In genomic region chr4:169439244-169439643, GRCh38 we compare ENCODE assay signal across 17 cellular contexts.
A peak's percentile ranks its signal among the peaks of the same experiment; 100 is the strongest.
DNase-seq lines count a peak whose midpoint lies in the region; ATAC-seq, FAIRE-seq and TF ChIP-seq lines count a peak whose summit lies in the region.
"Had no signal": no experiment of that assay in that cellular context is flagged by ENCODE, and none has a peak within 500 bp of the region (broad histone marks: within the 10 kb centered on the region; RNA-seq: fewer than 3 reads in every experiment).

No MANE protein-coding gene starts in this region.

- H3K9me3 ChIP-seq in A549: 0 out of 3 replicates have a peak, but pooled peaks cover 2% of the 10 kb centered on the region
- peaks cover 17% of the 10 kb centered on the region for H3K9me3 ChIP-seq in mesenchymal stem cell (ENCODE audit: control insufficient read depth, low read length)
- H3K9me3 ChIP-seq: gastrocnemius medialis had no signal

- H3K18ac ChIP-seq in mesenchymal stem cell (ENCODE audit: low read depth in 1 of 2, low read length in 2 of 2): no peak overlapping the region

- H3K36me3 Mint-ChIP-seq in mesothelial cell of epicardium: peaks cover 18% of the 10 kb centered on the region

- POLR2A ChIA-PET in A549 (lab: Yijun Ruan, JAX): no interaction called here

- no peak for FAIRE-seq in A549 (lab: Jason Lieb, UNC)
- FAIRE-seq: urothelium cell line had no signal

- peaks cover 3 to 7% of the 10 kb centered on the region in 2 experiments for H3K36me3 ChIP-seq in mesenchymal stem cell (ENCODE audit: control insufficient read depth in 1 of 2, insufficient read depth in 2 of 2, low read depth in 1 of 2, low read length in 2 of 2)
- H3K36me3 ChIP-seq: gastrocnemius medialis had no signal

- no peak for TF ChIP-seq RAD21 in A549 (conservative IDR thresholded peaks at IDR 0.05 in 1 of 2, IDR thresholded peaks at IDR 0.05 in 1 of 2)

- TF ChIP-seq EP300 in A549 (IDR thresholded peaks at IDR 0.05): no peak

- H3K4me3 Mint-ChIP-seq in mesothelial cell of epicardium: no peak overlapping the region
- H3K4me3 Mint-ChIP-seq: activated CD4-positive, alpha-beta memory T cell treated with anti-CD3 and anti-CD28 coated beads for 36 hours had no signal

- H2AK5ac ChIP-seq in mesenchymal stem cell (ENCODE audit: low read length, severe bottlenecking): no peak overlapping the region

- no peak for ATAC-seq in A549
- ATAC-seq in HG03196 (IDR thresholded peaks at IDR 0.05; ENCODE audit: unreplicated experiment): no peak
- no peak for ATAC-seq in HG02970 (IDR thresholded peaks at IDR 0.05; ENCODE audit: low FRiP score, unreplicated experiment)
- ATAC-seq: gastrocnemius medialis had no signal

- no peak overlapping the region for H2BK15ac ChIP-seq in mesenchymal stem cell (ENCODE audit: low read depth, poor library complexity, severe bottlenecking)

- peaks cover 17% of the 10 kb centered on the region for H3K9me3 Mint-ChIP-seq in mesothelial cell of epicardium

- H3K27me3 ChIP-seq in mesenchymal stem cell (ENCODE audit: control insufficient read depth in 1 of 2, insufficient read depth in 1 of 2, low read length in 2 of 2): no peaks in the 10 kb centered on the region
- H3K27me3 ChIP-seq: gastrocnemius medialis had no signal

- no peak overlapping the region for H4K91ac ChIP-seq in mesenchymal stem cell (ENCODE audit: low read length)

- H3K4me2 ChIP-seq in A549 (peak overlapping the region; percentile 61), mesenchymal stem cell (ENCODE audit: low read length, poor library complexity, severe bottlenecking) (no peak overlapping the region)

- H3K27ac ChIP-seq in A549 (no peak overlapping the region), VCaP (peak overlapping the region; percentile 85), mesenchymal stem cell (ENCODE audit: low read length, poor library complexity, severe bottlenecking) (peak overlapping the region; percentile 46)
- H3K27ac ChIP-seq: gastrocnemius medialis had no signal

- H3K27me3 Mint-ChIP-seq in mesothelial cell of epicardium (ENCODE audit: low read depth): no peaks in the 10 kb centered on the region
- H3K27me3 Mint-ChIP-seq: activated CD4-positive, alpha-beta memory T cell treated with anti-CD3 and anti-CD28 coated beads for 36 hours had no signal

- no peak for TF ChIP-seq POLR2A in A549 (IDR thresholded peaks at IDR 0.05; ENCODE audit: low read length)

- H3K4me3 ChIP-seq in A549 (no peak overlapping the region), mesenchymal stem cell (ENCODE audit: insufficient read depth in 1 of 2, low read depth in 1 of 2, low read length in 2 of 2) (no peak overlapping the region)
- H3K4me3 ChIP-seq: gastrocnemius medialis had no signal

- no peak overlapping the region for H3K14ac ChIP-seq in mesenchymal stem cell (ENCODE audit: low read length in 2 of 2)

- no peak overlapping the region for H2AFZ ChIP-seq in mesenchymal stem cell (ENCODE audit: low read depth, low read length)

- CTCF ChIA-PET in A549 (lab: Yijun Ruan, JAX): interaction anchor here (0.6 to 0.7 kb wide), 2 partner anchors 116 to 386 kb away, joined by 3 read pairs; no protein-coding TSS in a partner anchor

- H2BK120ac ChIP-seq in mesenchymal stem cell (ENCODE audit: low read depth, low read length): no peak overlapping the region

- no peak overlapping the region for H2BK12ac ChIP-seq in mesenchymal stem cell (ENCODE audit: low read length in 2 of 2)

- H3K9ac ChIP-seq in mesenchymal stem cell (ENCODE audit: low read length): peak overlapping the region; percentile 10

- 26% methylated on average over 1 of the region's 1 CpG for WGBS in A549 (ENCODE audit: missing lambda C conversion rate)
- WGBS in mesenchymal stem cell: no CpG with 5 or more reads among the region's 1 CpG

- no peak for TF ChIP-seq CTCF in A549 (IDR thresholded peaks at IDR 0.05)
- TF ChIP-seq CTCF in VCaP (conservative IDR thresholded peaks at IDR 0.05): no peak
- TF ChIP-seq CTCF in mesothelial cell of epicardium (IDR thresholded peaks at IDR 0.05; ENCODE audit: unreplicated experiment): no peak

- no peak overlapping the region for H4K8ac ChIP-seq in mesenchymal stem cell (ENCODE audit: low read length)

- H2BK5ac ChIP-seq in mesenchymal stem cell (ENCODE audit: low read depth, low read length, poor library complexity, severe bottlenecking): no peak overlapping the region

- H3K4me1 ChIP-seq in A549 (peaks cover 23% of the 10 kb centered on the region), mesenchymal stem cell (ENCODE audit: control insufficient read depth, insufficient read depth, low read depth, low read length) (peaks cover 11% of the 10 kb centered on the region)
- H3K4me1 ChIP-seq: gastrocnemius medialis had no signal

- DNase-seq in A549 (ENCODE audit: low read depth in 1 of 2, low spot score in 1 of 2) (no peak), fibroblast of peridontal ligament (ENCODE audit: extremely low read depth) (peak; percentile 59), mesenchymal stem cell (no peak), T-helper 1 cell (no peak), mesothelial cell of epicardium (ENCODE audit: low spot score in 2 of 2, unreplicated experiment in 2 of 2) (no peak)
- DNase-seq: activated CD4-positive, alpha-beta memory T cell treated with anti-CD3 and anti-CD28 coated beads for 36 hours; activated naive CD4-positive, alpha-beta T cell treated with Interleukin-2 at 50 U/mL for 16 hours; DMS 273 treated with DMSO at 0.1 percent for 48 hours; gastrocnemius medialis; left cardiac atrium; NCI-H1694 treated with DMSO at 0.1 percent for 48 hours; NCI-H526 treated with DMSO at 0.1 percent for 48 hours; RPMI8226 had no signal

- peaks cover 24% of the 10 kb centered on the region for H3K79me1 ChIP-seq in mesenchymal stem cell (replicated peaks; ENCODE audit: low read length, poor library complexity, severe bottlenecking)

- peaks cover 3% of the 10 kb centered on the region for H3K4me1 Mint-ChIP-seq in mesothelial cell of epicardium

- no peak overlapping the region for H3K27ac Mint-ChIP-seq in mesothelial cell of epicardium
- H3K27ac Mint-ChIP-seq: activated CD4-positive, alpha-beta memory T cell treated with anti-CD3 and anti-CD28 coated beads for 36 hours had no signal

- no peak overlapping the region for H3K23ac ChIP-seq in mesenchymal stem cell (ENCODE audit: low read length in 2 of 2)

- no peak overlapping the region for H3K4ac ChIP-seq in mesenchymal stem cell (ENCODE audit: low read depth in 1 of 2, low read length in 2 of 2)

TF ChIP-seq in A549, 52 proteins besides CTCF, POLR2A, EP300 and RAD21:
- TF ChIP-seq CHD2 (IDR thresholded peaks at IDR 0.05; ENCODE audit: low read length, partially characterized antibody) (no peak), CEBPB (IDR thresholded peaks at IDR 0.05) (no peak), ZC3H11A (IDR thresholded peaks at IDR 0.05) (no peak), CBX2 (IDR thresholded peaks at IDR 0.05; ENCODE audit: borderline replicate concordance, low read depth) (no peak), ZNF302 (CRISPR knock-in tag; IDR thresholded peaks at IDR 0.05) (no peak), HOXB5 (CRISPR knock-in tag; IDR thresholded peaks at IDR 0.05) (no peak), USF2 (IDR thresholded peaks at IDR 0.05) (no peak), E2F6 (IDR thresholded peaks at IDR 0.05; ENCODE audit: borderline replicate concordance, low read depth) (no peak)

Comparison
In these comparisons a context has a peak if more than half of its experiments do, and no peak if none do; other contexts are left out.
1. H3K27ac ChIP-seq: peak in VCaP (single experiment) and mesenchymal stem cell (single experiment); none in A549 (0 of 2).